ENCODE assay signal across 10 cellular contexts in the genomic region with DNA sequence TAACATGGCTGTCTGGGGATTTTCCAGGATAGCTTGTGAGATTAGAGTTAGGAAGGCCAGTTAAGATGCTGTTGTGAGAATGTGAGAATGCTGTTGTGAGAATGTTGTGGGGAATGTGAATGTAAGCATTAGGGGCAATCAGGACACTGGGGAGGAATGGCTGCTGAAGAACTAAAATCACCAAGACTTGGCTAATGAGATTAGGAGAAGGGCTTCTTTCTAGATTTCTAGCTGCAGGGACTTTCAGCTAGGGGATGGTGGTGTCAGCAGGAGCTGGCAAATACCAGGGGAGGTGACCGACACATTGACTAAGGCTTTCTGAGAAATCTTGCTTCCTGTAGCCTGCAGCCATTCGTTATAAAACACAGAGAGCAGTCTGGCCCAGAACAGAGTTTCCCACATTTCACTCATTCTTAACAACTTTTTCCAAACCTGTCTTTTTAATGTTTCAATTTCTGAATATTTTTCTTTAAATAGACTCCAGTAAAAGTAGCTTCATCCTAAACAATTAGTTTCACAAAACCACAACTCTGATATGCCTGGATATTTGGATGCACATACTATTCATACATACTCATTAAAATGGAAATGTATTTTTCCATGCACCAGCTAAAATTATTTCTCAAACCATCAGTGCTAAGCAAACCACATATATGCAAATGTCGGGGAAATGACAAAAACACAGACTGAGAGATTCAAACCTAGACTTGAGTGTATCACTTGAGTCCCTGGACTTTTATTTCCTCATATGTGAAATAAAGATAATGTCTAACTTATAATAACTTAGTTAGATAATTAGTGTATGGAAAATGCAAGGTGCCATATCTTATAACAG.
DNase-seq lines count a peak whose midpoint lies in the region; ATAC-seq and TF ChIP-seq lines count a peak whose summit lies in the region.
"Had no signal": no experiment of that assay in that cellular context is flagged by ENCODE, and none has a peak within 500 bp of the region (broad histone marks: within the 10 kb centered on the region; RNA-seq: fewer than 3 reads in every experiment).

No MANE protein-coding gene starts in this region.

- H3K9me3 Mint-ChIP-seq in memory B cell (no peaks in the 10 kb centered on the region), H9 (no peaks in the 10 kb centered on the region)

- TF ChIP-seq CTCF in IMR-90 (conservative IDR thresholded peaks at IDR 0.05; ENCODE audit: low read depth, low read length) (no peak), H9 (conservative IDR thresholded peaks at IDR 0.05) (no peak), BE2C (IDR thresholded peaks at IDR 0.05; ENCODE audit: low read depth, low read length) (no peak), spleen (IDR thresholded peaks at IDR 0.05 in 8 of 11, conservative IDR thresholded peaks at IDR 0.05 in 3 of 11) (no peak)

- in situ Hi-C loops in GM23248 (cut with MboI): loop anchor here (10.0 kb wide), 1 partner anchor 318 kb away; no protein-coding TSS in a partner anchor
- in situ Hi-C loops in IMR-90 (cut with MboI; ENCODE audit: low sequenced_read_pairs): no loop called here

- WGBS in GM23248 (ENCODE audit: low coverage in 1 of 2, low lambda C conversion rate in 2 of 2, missing lambda C conversion rate in 2 of 2), 2 experiments: 40 to 45% methylated on average over 3 of the region's 3 CpGs
- no CpG with 5 or more reads among the region's 3 CpGs for WGBS in IMR-90 (ENCODE audit: extremely low coverage in 2 of 2, insufficient read length in 1 of 2), 2 experiments
- no CpG with 5 or more reads among the region's 3 CpGs for WGBS in H9 (ENCODE audit: extremely low coverage, insufficient read length, low lambda C conversion rate)
- 31 to 59% (median 45%) methylated on average over 3 of the region's 3 CpGs for WGBS in spleen, 5 donors

- ATAC-seq in GM19035 (IDR thresholded peaks at IDR 0.05; ENCODE audit: unreplicated experiment): peak; percentile 38
- ATAC-seq in IMR-90 (ENCODE audit: low read depth): no peak
- ATAC-seq in memory B cell (ENCODE audit: low read depth): peak; percentile 59
- ATAC-seq: foreskin keratinocyte had no signal

- H2BK120ac ChIP-seq in IMR-90 (ENCODE audit: low read depth, low read length) (peak overlapping the region; percentile 99), H9 (ENCODE audit: low read depth, low read length, poor library complexity, severe bottlenecking) (no peak overlapping the region)

- intact Hi-C loops in IMR-90 (cut with micrococcal nuclease) (loop anchor here (5.0 to 10.0 kb wide), 2 partner anchors 168 to 170 kb away; no protein-coding TSS in a partner anchor), spleen (cut with DNase I; ENCODE audit: low total_unique reads) (no loop called here)

- CTCF ChIA-PET in IMR-90 (lab: Yijun Ruan, JAX): no interaction called here

- peaks cover 29% of the 10 kb centered on the region for H3K4me1 Mint-ChIP-seq in memory B cell
- peaks cover 3 to 6% of the 10 kb centered on the region in 2 experiments; a peak in 3 of 4 replicates for H3K4me1 Mint-ChIP-seq in H9

- no peak overlapping the region for H2AK9ac ChIP-seq in IMR-90 (replicated peaks; ENCODE audit: low read depth, low read length, poor library complexity)

- H2AFZ ChIP-seq in GM23248 (no peak overlapping the region), IMR-90 (replicated peaks; ENCODE audit: low read length, poor library complexity) (peak overlapping the region; percentile 33), H9 (ENCODE audit: low read length) (no peak overlapping the region)

- H4K8ac ChIP-seq in IMR-90 (ENCODE audit: low read depth in 2 of 2, low read length in 2 of 2) (peak overlapping the region; percentile 66 to 92), H9 (replicated peaks; ENCODE audit: insufficient read length, low read depth, low read length) (no peak overlapping the region)

- H3K56ac ChIP-seq in IMR-90 (ENCODE audit: extremely low read depth, insufficient read depth, low read length): peak overlapping the region; percentile 56
- no peak overlapping the region for H3K56ac ChIP-seq in H9 (ENCODE audit: insufficient read length, low read depth, low read length)

- POLR2A ChIA-PET in IMR-90 (lab: Charles Lee; ENCODE audit: unreplicated experiment): interaction anchor here (0.8 kb wide), 1 partner anchor 9 kb away, joined by 3 read pairs; no protein-coding TSS in a partner anchor

- no peak overlapping the region for H3T11ph ChIP-seq in H9 (ENCODE audit: low read length)

- TF ChIP-seq POLR2A in IMR-90 (IDR thresholded peaks at IDR 0.05; ENCODE audit: low read depth, low read length) (no peak), spleen (IDR thresholded peaks at IDR 0.05) (no peak)

- H3K23me2 ChIP-seq in H9 (ENCODE audit: insufficient read length, low read depth, low read length, poor library complexity, severe bottlenecking): no peaks in the 10 kb centered on the region

- H3K23ac ChIP-seq in IMR-90 (ENCODE audit: low read depth, low read length): peak overlapping the region; percentile 92
- H3K23ac ChIP-seq in H9 (ENCODE audit: insufficient read length, low read depth, low read length): no peak overlapping the region

- no peaks in the 10 kb centered on the region; the same call in 1 of the 2 replicates for H3K9me2 ChIP-seq in GM23248 (ENCODE audit: insufficient read depth)

- H4K20me1 ChIP-seq in GM23248 (ENCODE audit: insufficient read depth) (no peaks in the 10 kb centered on the region), IMR-90 (ENCODE audit: insufficient read depth, low read length) (no peaks in the 10 kb centered on the region), H9 (ENCODE audit: control insufficient read depth, insufficient read depth, insufficient read length) (no peaks in the 10 kb centered on the region)

- no peaks in the 10 kb centered on the region for H3K36me3 ChIP-seq in GM23248 (ENCODE audit: low read depth)
- H3K36me3 ChIP-seq in IMR-90 (ENCODE audit: control insufficient read depth, insufficient read depth, low read length): no peaks in the 10 kb centered on the region
- no peaks in the 10 kb centered on the region for H3K36me3 ChIP-seq in BE2C
- H3K36me3 ChIP-seq in spleen: no peaks in the 10 kb centered on the region

- H3K27me3 ChIP-seq in GM23248 (replicated peaks; ENCODE audit: insufficient read depth) (no peaks in the 10 kb centered on the region), IMR-90 (ENCODE audit: control insufficient read depth, insufficient read depth, low read length) (no peaks in the 10 kb centered on the region), H9 (ENCODE audit: insufficient read depth, low read length) (no peaks in the 10 kb centered on the region), BE2C (no peaks in the 10 kb centered on the region), spleen (replicated peaks in 1 of 7) (no peaks in the 10 kb centered on the region)
- H3K27me3 ChIP-seq: foreskin keratinocyte had no signal

- H3K4me2 ChIP-seq in GM23248 (ENCODE audit: unreplicated experiment) (peak overlapping the region; percentile 20), IMR-90 (ENCODE audit: low read depth, low read length) (peak overlapping the region; percentile 28; the same call in 1 of the 2 replicates), H9 (ENCODE audit: insufficient read depth, insufficient read length, low read length) (no peak overlapping the region)

- H3K9me1 ChIP-seq in IMR-90 (ENCODE audit: insufficient read depth, low read length): peaks cover 14% of the 10 kb centered on the region; the same call in 1 of the 2 replicates

- no peak overlapping the region for H2BK12ac ChIP-seq in H9 (ENCODE audit: insufficient read length, low read depth, low read length)

- H2BK15ac ChIP-seq in IMR-90 (ENCODE audit: low read depth, low read length) (peak overlapping the region; percentile 99), H9 (ENCODE audit: low read depth, low read length) (no peak overlapping the region)

- no TSS peak for BruUV-seq in IMR-90 (replicated peaks; lab: Mats Ljungman, UMichigan)

- H3K27ac Mint-ChIP-seq in memory B cell: no peak overlapping the region
- no peak overlapping the region for H3K27ac Mint-ChIP-seq in H9

- H3K79me1 ChIP-seq in IMR-90 (ENCODE audit: low read depth in 1 of 2, low read length in 2 of 2) (no peaks in the 10 kb centered on the region), H9 (ENCODE audit: insufficient read depth, low read depth, low read length, poor library complexity, severe bottlenecking) (no peaks in the 10 kb centered on the region)

- peak overlapping the region; percentile 99 for H2BK20ac ChIP-seq in IMR-90 (ENCODE audit: low read depth, low read length)
- no peak overlapping the region for H2BK20ac ChIP-seq in H9 (ENCODE audit: low read depth, low read length, poor library complexity, severe bottlenecking)

- DNase-seq in GM23248 (peak; percentile 59), IMR-90 (peak; percentile 31), memory B cell (ENCODE audit: low spot score in 2 of 2) (no peak), H9 (no peak), BE2C (no peak), spleen (no peak)
- DNase-seq: activated naive CD4-positive, alpha-beta T cell treated with Interleukin-2 at 50 U/mL for 16 hours; SHP77 treated with DMSO at 0.1 percent for 48 hours had no signal

- H3K4me3 Mint-ChIP-seq in memory B cell (no peak overlapping the region), H9 (no peak overlapping the region)

- H3K4me3 ChIP-seq in GM23248 (no peak overlapping the region), IMR-90 (ENCODE audit: insufficient read depth, low read depth, low read length) (no peak overlapping the region), BE2C (ENCODE audit: low read depth, low read length) (no peak overlapping the region), spleen (no peak overlapping the region)

- H3K4me1 ChIP-seq in GM23248 (ENCODE audit: insufficient read depth) (peaks cover 85% of the 10 kb centered on the region), IMR-90 (ENCODE audit: control insufficient read depth, insufficient read depth, low read length) (peaks cover 30% of the 10 kb centered on the region), H9 (ENCODE audit: insufficient read depth, low read length) (peaks cover 2% of the 10 kb centered on the region; the same call in 1 of the 2 replicates), BE2C (no peaks in the 10 kb centered on the region), spleen (peaks cover 0 to 39% (median 10%) of the 10 kb centered on the region in 6 donors)

- H2AK5ac ChIP-seq in IMR-90 (ENCODE audit: low read depth, low read length) (peak overlapping the region; percentile 87), H9 (ENCODE audit: insufficient read length, low read length) (no peak overlapping the region)

- H3K18ac ChIP-seq in IMR-90 (ENCODE audit: low read depth, low read length) (peak overlapping the region; percentile 98), H9 (ENCODE audit: insufficient read length, low read depth, low read length) (no peak overlapping the region)

- no peak for TF ChIP-seq RAD21 in IMR-90 (IDR thresholded peaks at IDR 0.05; ENCODE audit: low read length)

- H3K27ac ChIP-seq in GM23248: no peak overlapping the region
- H3K27ac ChIP-seq in IMR-90 (ENCODE audit: insufficient read depth, low read length): peak overlapping the region; percentile 74
- no peak overlapping the region for H3K27ac ChIP-seq in H9 (ENCODE audit: insufficient read length, low read depth, low read length)
- peak overlapping the region in 4 of 8 donors; percentile 4 to 44 (median 34) for H3K27ac ChIP-seq in spleen
- H3K27ac ChIP-seq: foreskin keratinocyte had no signal

- H3K9ac ChIP-seq in GM23248 (no peak overlapping the region), IMR-90 (ENCODE audit: low read depth, low read length) (peak overlapping the region; percentile 45; the same call in 1 of the 2 replicates), H9 (ENCODE audit: extremely low read depth, insufficient read length, low read length) (no peak overlapping the region)

- H3K36me3 Mint-ChIP-seq in memory B cell (no peaks in the 10 kb centered on the region), H9 (ENCODE audit: insufficient read depth in 1 of 3, low read depth in 3 of 3) (no peaks in the 10 kb centered on the region)

- peak overlapping the region; percentile 94 for H2BK5ac ChIP-seq in IMR-90 (ENCODE audit: low read depth, low read length, poor library complexity, severe bottlenecking)
- no peak overlapping the region for H2BK5ac ChIP-seq in H9 (ENCODE audit: insufficient read length, low read length)

- no peaks in the 10 kb centered on the region for H3K27me3 Mint-ChIP-seq in memory B cell
- H3K27me3 Mint-ChIP-seq in H9 (ENCODE audit: low read depth): no peaks in the 10 kb centered on the region

- H3K79me2 ChIP-seq in GM23248 (ENCODE audit: insufficient read depth) (no peaks in the 10 kb centered on the region), H9 (ENCODE audit: insufficient read depth, low read length) (no peaks in the 10 kb centered on the region)

- H4K91ac ChIP-seq in IMR-90 (ENCODE audit: insufficient read depth, low read depth, low read length) (peak overlapping the region; percentile 96), H9 (ENCODE audit: insufficient read length, low read depth, low read length) (no peak overlapping the region)

- dilution Hi-C loops in IMR-90 (cut with HindIII; ENCODE audit: low sequenced_read_pairs, unreplicated experiment): no loop called here

- H3K9me3 ChIP-seq in GM23248 (ENCODE audit: low read depth): no peaks in the 10 kb centered on the region
- H3K9me3 ChIP-seq in IMR-90 (ENCODE audit: control insufficient read depth, insufficient read depth, low read length): no peaks in the 10 kb centered on the region
- H3K9me3 ChIP-seq in H9 (ENCODE audit: control insufficient read depth, low read depth, low read length): no peaks in the 10 kb centered on the region
- H3K9me3 ChIP-seq in BE2C: no peaks in the 10 kb centered on the region
- H3K9me3 ChIP-seq in spleen: no peaks in the 10 kb centered on the region

- H3K4ac ChIP-seq in IMR-90 (ENCODE audit: low read depth, low read length) (peak overlapping the region; percentile 93), H9 (ENCODE audit: low read depth, low read length) (no peak overlapping the region)

- peak overlapping the region; percentile 92 for H3K14ac ChIP-seq in IMR-90 (replicated peaks; ENCODE audit: low read depth, low read length)
- H3K14ac ChIP-seq in H9 (ENCODE audit: insufficient read depth, low read length): no peak overlapping the region

- peaks cover 78% of the 10 kb centered on the region for H3F3A ChIP-seq in GM23248 (ENCODE audit: insufficient read depth)

- H4K5ac ChIP-seq in IMR-90 (ENCODE audit: low read depth, low read length) (peak overlapping the region; percentile 80), H9 (ENCODE audit: insufficient read length, low read depth, low read length) (no peak overlapping the region)

Comparison
In these comparisons a context has a peak if more than half of its experiments do, and no peak if none do; other contexts are left out.
1. DNase-seq: peak in GM23248 (single experiment) and IMR-90 (single experiment); none in memory B cell (0 of 2), H9 (single experiment), BE2C (single experiment) and spleen (single experiment).